10 cellular contexts compared by ENCODE assay signal in the genomic region with DNA sequence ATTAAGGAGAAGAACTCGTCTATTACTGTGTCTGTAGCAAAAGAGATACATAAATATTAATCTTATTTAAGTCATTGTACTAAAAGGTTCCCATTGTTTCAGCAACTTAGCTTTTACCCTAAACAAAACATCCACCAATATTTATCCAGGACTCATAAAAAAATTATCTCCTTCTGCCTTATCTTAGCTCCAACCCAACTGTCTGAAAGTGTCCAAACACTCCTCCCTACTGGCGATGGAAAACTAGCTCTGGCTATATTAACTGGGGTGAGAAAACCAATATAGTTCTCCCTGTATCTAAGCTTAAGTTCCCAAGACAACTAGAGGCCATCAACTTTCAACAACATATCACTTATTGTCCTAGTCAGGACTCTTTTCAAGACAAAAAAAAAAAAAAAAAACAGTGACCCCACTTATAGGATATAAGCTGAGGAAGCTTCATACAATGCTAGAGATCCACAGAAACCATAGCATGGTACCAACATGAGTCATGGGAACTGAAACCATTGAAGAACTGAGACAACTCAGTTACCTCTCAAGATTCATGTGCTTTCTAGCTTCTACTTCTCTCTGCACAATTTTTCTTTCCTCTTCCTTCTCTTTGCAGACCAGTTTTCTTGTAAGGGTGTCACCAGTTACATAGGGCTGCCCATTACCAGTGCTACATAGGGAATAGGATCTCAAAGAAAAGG.
A peak's percentile ranks its signal among the peaks of the same experiment; 100 is the strongest.
DNase-seq lines count a peak whose midpoint lies in the region; ATAC-seq and TF ChIP-seq lines count a peak whose summit lies in the region.
"Had no signal": no experiment of that assay in that cellular context is flagged by ENCODE, and none has a peak within 500 bp of the region (broad histone marks: within the 10 kb centered on the region; RNA-seq: fewer than 3 reads in every experiment).

No MANE protein-coding gene starts in this region.

- no peaks in the 10 kb centered on the region for H3K27me3 Mint-ChIP-seq in T-helper 2 cell treated with Interferon-gamma antibody and Interleukin-4, amounts not matched to agents 5 μg/mL and 100 μg/mL, for 36 hours (ENCODE audit: low read depth)

- peaks cover 3% of the 10 kb centered on the region for H3K36me3 Mint-ChIP-seq in T-helper 2 cell treated with Interferon-gamma antibody and Interleukin-4, amounts not matched to agents 5 μg/mL and 100 μg/mL, for 36 hours (ENCODE audit: low read depth)
- H3K36me3 Mint-ChIP-seq: neural progenitor cell had no signal

- DNase-seq in GM12865 (ENCODE audit: low read depth) (peak; percentile 92), glomerular visceral epithelial cell (ENCODE audit: extremely low spot score) (no peak), NCI-H2107 treated with DMSO at 0.1 percent for 48 hours (lab: John Stamatoyannopoulos, UW; ENCODE audit: unreplicated experiment) (no peak), RKO (ENCODE audit: low spot score) (no peak), GM03348 (ENCODE audit: low spot score) (no peak)
- peak; percentile 16 for DNase-seq in T-helper 2 cell treated with Interferon-gamma antibody and Interleukin-4, amounts not matched to agents 5 μg/mL and 100 μg/mL, for 36 hours (ENCODE audit: low spot score)
- DNase-seq: NCI-H1694 treated with DMSO at 0.1 percent for 48 hours had no signal

- ATAC-seq in GM19395 (IDR thresholded peaks at IDR 0.05; ENCODE audit: unreplicated experiment) (peak; percentile 89), HG03060 (IDR thresholded peaks at IDR 0.05; ENCODE audit: low read depth, unreplicated experiment) (peak; percentile 75)

- no peak overlapping the region for H3K4me3 ChIP-seq in GM12865 (ENCODE audit: low read depth, low read length)
- H3K4me3 ChIP-seq: neural progenitor cell had no signal

- TF ChIP-seq CTCF in GM12865 (IDR thresholded peaks at IDR 0.05; ENCODE audit: insufficient read depth, low read depth, low read length, missing control alignments): no peak

- no peak overlapping the region for H3K27ac Mint-ChIP-seq in T-helper 2 cell treated with Interferon-gamma antibody and Interleukin-4, amounts not matched to agents 5 μg/mL and 100 μg/mL, for 36 hours
- H3K27ac Mint-ChIP-seq: neural progenitor cell had no signal

- peaks cover 3% of the 10 kb centered on the region for H3K9me3 Mint-ChIP-seq in T-helper 2 cell treated with Interferon-gamma antibody and Interleukin-4, amounts not matched to agents 5 μg/mL and 100 μg/mL, for 36 hours
- H3K9me3 Mint-ChIP-seq: neural progenitor cell had no signal

- no peak overlapping the region for H3K4me3 Mint-ChIP-seq in T-helper 2 cell treated with Interferon-gamma antibody and Interleukin-4, amounts not matched to agents 5 μg/mL and 100 μg/mL, for 36 hours
- H3K4me3 Mint-ChIP-seq: neural progenitor cell had no signal

- peaks cover 54% of the 10 kb centered on the region for H3K4me1 Mint-ChIP-seq in T-helper 2 cell treated with Interferon-gamma antibody and Interleukin-4, amounts not matched to agents 5 μg/mL and 100 μg/mL, for 36 hours (ENCODE audit: low read depth)
- H3K4me1 Mint-ChIP-seq: neural progenitor cell had no signal

Comparison
In these comparisons a context has a peak if more than half of its experiments do, and no peak if none do; other contexts are left out.
1. DNase-seq: peak in GM12865 (single experiment) and T-helper 2 cell treated with Interferon-gamma antibody and Interleukin-4, amounts not matched to agents 5 μg/mL and 100 μg/mL, for 36 hours (single experiment); none in glomerular visceral epithelial cell (single experiment), NCI-H2107 treated with DMSO at 0.1 percent for 48 hours (single experiment), RKO (single experiment) and GM03348 (single experiment).